ENCODE assay signal across 20 cellular contexts in the genomic region with DNA sequence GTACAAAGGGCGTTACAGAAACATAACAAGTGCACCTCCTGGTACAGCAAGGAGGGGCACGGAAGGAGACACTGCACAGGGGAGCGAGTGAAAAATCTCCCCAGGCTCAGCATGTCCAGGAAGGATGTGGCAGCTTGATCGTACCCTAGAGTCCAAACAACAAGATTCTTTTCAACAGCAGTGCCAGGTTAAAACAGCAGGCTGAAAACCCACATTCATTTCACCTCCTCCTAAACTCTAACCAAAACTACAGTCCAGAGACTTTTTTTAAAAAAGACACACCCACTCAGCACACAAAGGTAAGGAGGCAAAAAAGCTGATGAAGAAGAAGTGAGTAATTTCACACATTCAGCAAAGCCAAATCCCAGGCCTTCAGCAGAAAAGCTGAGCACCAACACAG.
A peak's percentile ranks its signal among the peaks of the same experiment; 100 is the strongest.
DNase-seq lines count a peak whose midpoint lies in the region; ATAC-seq and TF ChIP-seq lines count a peak whose summit lies in the region.
"Had no signal": no experiment of that assay in that cellular context is flagged by ENCODE, and none has a peak within 500 bp of the region (broad histone marks: within the 10 kb centered on the region; RNA-seq: fewer than 3 reads in every experiment).

No MANE protein-coding gene starts in this region.

- peaks cover 60% of the 10 kb centered on the region for H3K4me1 Mint-ChIP-seq in activated CD4-positive, alpha-beta T cell treated with anti-CD3 and anti-CD28 coated beads, Interleukin-2, amount 10 ng/mL, durations not matched to agents 7 days and 5 days
- peaks cover 44 to 83% (median 76%) of the 10 kb centered on the region in 3 donors for H3K4me1 Mint-ChIP-seq in T-cell
- H3K4me1 Mint-ChIP-seq in activated naive CD4-positive, alpha-beta T cell treated with anti-CD3 and anti-CD28 coated beads, Interleukin-2, amount 50 U/mL, for 24 hours: peaks cover 91% of the 10 kb centered on the region
- H3K4me1 Mint-ChIP-seq in natural killer cell: peaks cover 60 to 79% of the 10 kb centered on the region in 2 donors
- H3K4me1 Mint-ChIP-seq: GM23338 had no signal

- H3K27me3 Mint-ChIP-seq in activated CD4-positive, alpha-beta T cell treated with anti-CD3 and anti-CD28 coated beads, Interleukin-2, amount 10 ng/mL, durations not matched to agents 7 days and 5 days: no peaks in the 10 kb centered on the region
- H3K27me3 Mint-ChIP-seq in T-cell (no peaks in the 10 kb centered on the region), natural killer cell (ENCODE audit: low read depth in 2 of 2) (no peaks in the 10 kb centered on the region)
- H3K27me3 Mint-ChIP-seq in activated naive CD4-positive, alpha-beta T cell treated with anti-CD3 and anti-CD28 coated beads, Interleukin-2, amount 50 U/mL, for 24 hours: no peaks in the 10 kb centered on the region

- ATAC-seq in T-cell (replicated peaks in 1 of 4): peak; percentile 39 to 75 (median 73)
- peak in 2 of 3 donors; percentile 17 to 47 for ATAC-seq in natural killer cell
- ATAC-seq: foreskin keratinocyte, GM23338 had no signal

- POLR2A ChIA-PET in activated CD4-positive, alpha-beta T cell treated with anti-CD3 and anti-CD28 coated beads, Interleukin-2, amount 10 ng/mL, durations not matched to agents 7 days and 5 days (lab: Charles Lee): no interaction called here
- POLR2A ChIA-PET in T-cell (lab: Charles Lee): interaction anchor here in 1 of 2 donors (0.5 to 0.6 kb wide), 3 partner anchors 85 to 1139 kb away, joined by 3 read pairs; no protein-coding TSS in a partner anchor

- H3K9me3 Mint-ChIP-seq in activated CD4-positive, alpha-beta T cell treated with anti-CD3 and anti-CD28 coated beads, Interleukin-2, amount 10 ng/mL, durations not matched to agents 7 days and 5 days: peaks cover 4% of the 10 kb centered on the region
- H3K9me3 Mint-ChIP-seq in T-cell: peaks cover 0 to 3% (median 3%) of the 10 kb centered on the region in 3 donors
- no peaks in the 10 kb centered on the region for H3K9me3 Mint-ChIP-seq in activated naive CD4-positive, alpha-beta T cell treated with anti-CD3 and anti-CD28 coated beads, Interleukin-2, amount 50 U/mL, for 24 hours
- H3K9me3 Mint-ChIP-seq in natural killer cell: no peaks in the 10 kb centered on the region
- H3K9me3 Mint-ChIP-seq: brain, GM23338 had no signal

- TF ChIP-seq CTCF in natural killer cell (IDR thresholded peaks at IDR 0.05): no peak

- DNase-seq in activated CD4-positive, alpha-beta T cell treated with anti-CD3 and anti-CD28 coated beads, Interleukin-2, amount 10 ng/mL, durations not matched to agents 7 days and 5 days: peak; percentile 32
- DNase-seq in activated CD4-positive, alpha-beta T cell treated with anti-CD3 and anti-CD28 coated beads for 48 hours: no peak
- DNase-seq in T-cell (peak in 22 of 34 experiments; percentile 7 to 56 (median 26)), natural killer cell (no peak), NCI-H1436 (lab: John Stamatoyannopoulos, UW) (no peak), iPS-NIHi7 (ENCODE audit: extremely low spot score) (no peak), NCI-H2196 treated with DMSO at 0.1 percent for 48 hours (lab: John Stamatoyannopoulos, UW; ENCODE audit: unreplicated experiment) (no peak)
- DNase-seq: activated CD8-positive, alpha-beta memory T cell treated with anti-CD3 and anti-CD28 coated beads for 24 hours; BE2C; cortex of kidney; hippocampal formation; Karpas-422; mammary epithelial cell; NCI-H2081; NCI-H510A treated with DMSO at 0.1 percent for 48 hours; RPMI8226 had no signal

- H3K36me3 Mint-ChIP-seq in activated CD4-positive, alpha-beta T cell treated with anti-CD3 and anti-CD28 coated beads, Interleukin-2, amount 10 ng/mL, durations not matched to agents 7 days and 5 days (ENCODE audit: low read depth): peaks cover 60% of the 10 kb centered on the region
- H3K36me3 Mint-ChIP-seq in T-cell (peaks cover 39% of the 10 kb centered on the region), natural killer cell (no peaks in the 10 kb centered on the region)
- H3K36me3 Mint-ChIP-seq in activated naive CD4-positive, alpha-beta T cell treated with anti-CD3 and anti-CD28 coated beads, Interleukin-2, amount 50 U/mL, for 24 hours: peaks cover 26% of the 10 kb centered on the region
- H3K36me3 Mint-ChIP-seq: brain had no signal

- no peak overlapping the region for H3K4me3 Mint-ChIP-seq in activated CD4-positive, alpha-beta T cell treated with anti-CD3 and anti-CD28 coated beads, Interleukin-2, amount 10 ng/mL, durations not matched to agents 7 days and 5 days
- H3K4me3 Mint-ChIP-seq in T-cell (peak overlapping the region in 2 of 3 donors; percentile 25 to 41), natural killer cell (peak overlapping the region; percentile 79)
- peak overlapping the region; percentile 69 for H3K4me3 Mint-ChIP-seq in activated naive CD4-positive, alpha-beta T cell treated with anti-CD3 and anti-CD28 coated beads, Interleukin-2, amount 50 U/mL, for 24 hours
- H3K4me3 Mint-ChIP-seq: brain, GM23338 had no signal

- intact Hi-C loops in natural killer cell (cut with micrococcal nuclease): loop anchor here (5.0 kb wide), 1 partner anchor 45 kb away; no protein-coding TSS in a partner anchor

- peak overlapping the region; percentile 70 for H3K27ac Mint-ChIP-seq in activated CD4-positive, alpha-beta T cell treated with anti-CD3 and anti-CD28 coated beads, Interleukin-2, amount 10 ng/mL, durations not matched to agents 7 days and 5 days
- peak overlapping the region; percentile 91 to 92 for H3K27ac Mint-ChIP-seq in T-cell
- H3K27ac Mint-ChIP-seq in activated naive CD4-positive, alpha-beta T cell treated with anti-CD3 and anti-CD28 coated beads, Interleukin-2, amount 50 U/mL, for 24 hours: peak overlapping the region; percentile 93
- peak overlapping the region; percentile 83 to 89 for H3K27ac Mint-ChIP-seq in natural killer cell
- H3K27ac Mint-ChIP-seq: brain, GM23338 had no signal

- CTCF ChIA-PET in activated CD4-positive, alpha-beta T cell treated with anti-CD3 and anti-CD28 coated beads, Interleukin-2, amount 10 ng/mL, durations not matched to agents 7 days and 5 days (lab: Charles Lee): interaction anchor here (0.9 to 1.5 kb wide), 4 partner anchors 16 to 117 kb away, joined by 3 read pairs; no protein-coding TSS in a partner anchor
- CTCF ChIA-PET in T-cell (lab: Charles Lee): interaction anchor here in 1 of 2 donors (0.6 to 1.8 kb wide), 3 partner anchors 10 to 403 kb away, joined by 4 to 9 read pairs (median 6); no protein-coding TSS in a partner anchor

Comparison
In these comparisons a context has a peak if more than half of its experiments do, and no peak if none do; other contexts are left out.
1. DNase-seq: peak in activated CD4-positive, alpha-beta T cell treated with anti-CD3 and anti-CD28 coated beads, Interleukin-2, amount 10 ng/mL, durations not matched to agents 7 days and 5 days (single experiment) and T-cell (22 of 34); none in activated CD4-positive, alpha-beta T cell treated with anti-CD3 and anti-CD28 coated beads for 48 hours (single experiment), natural killer cell (single experiment), NCI-H1436 (single experiment), iPS-NIHi7 (single experiment) and NCI-H2196 treated with DMSO at 0.1 percent for 48 hours (single experiment).
2. Peak in every context shown above with its lines, with median percentiles within 50 percentile points of each other: H3K27ac Mint-ChIP-seq.